Comparison of ENCODE assay signal across 8 cellular contexts in genomic region chr3:98188553-98188952, GRCh38. TPM values are rescaled to one million over a fixed set of nuclear protein-coding genes. Genes with fewer than 3 reads are reported as not detected.
DNase-seq lines count a peak whose midpoint lies in the region; ATAC-seq and TF ChIP-seq lines count a peak whose summit lies in the region.

No MANE protein-coding gene starts in this region.

- H3K27ac Mint-ChIP-seq in endothelial cell (ENCODE audit: unreplicated experiment): peak overlapping the region; percentile 87

- H3K4me1 Mint-ChIP-seq in endothelial cell (ENCODE audit: unreplicated experiment): peaks cover 28% of the 10 kb centered on the region

- H3K27ac ChIP-seq in MM.1S (ENCODE audit: low read length) (no peak overlapping the region), WERI-Rb-1 (no peak overlapping the region)

- H3K4me1 ChIP-seq in MM.1S (ENCODE audit: low read length): no peaks in the 10 kb centered on the region

- no peaks in the 10 kb centered on the region for H3K9me2 ChIP-seq in MM.1S (replicated peaks; ENCODE audit: insufficient read depth, low read length)

- DNase-seq in COLO829 (ENCODE audit: low spot score): peak; percentile 34
- peak; percentile 35 for DNase-seq in MM.1S
- no peak for DNase-seq in endothelial cell (ENCODE audit: low spot score)
- DNase-seq in WERI-Rb-1: no peak
- DNase-seq in HuH-7 (ENCODE audit: low spot score): no peak
- DNase-seq in C1 segment of cervical spinal cord (lab: John Stamatoyannopoulos, UW): no peak

- no peak overlapping the region for H3K4me3 Mint-ChIP-seq in endothelial cell (ENCODE audit: unreplicated experiment)

- no peaks in the 10 kb centered on the region for H3K79me2 ChIP-seq in MM.1S (ENCODE audit: low read length)

- H3K27me3 Mint-ChIP-seq in endothelial cell (ENCODE audit: unreplicated experiment): peaks cover 9% of the 10 kb centered on the region

- no peaks in the 10 kb centered on the region for H3F3A ChIP-seq in MM.1S (ENCODE audit: insufficient read depth, low read length)

- H3K36me3 ChIP-seq in MM.1S (replicated peaks; ENCODE audit: insufficient read depth, low read length) (no peaks in the 10 kb centered on the region), WERI-Rb-1 (no peaks in the 10 kb centered on the region)

- no peak overlapping the region for H3K4me2 ChIP-seq in MM.1S (ENCODE audit: low read depth, low read length)

- H2AFZ ChIP-seq in MM.1S (ENCODE audit: low read length): no peak overlapping the region

- peak; percentile 99 for ATAC-seq in GM21423 (IDR thresholded peaks at IDR 0.05; ENCODE audit: unreplicated experiment)
- ATAC-seq in GM21786 (IDR thresholded peaks at IDR 0.05; ENCODE audit: unreplicated experiment): no peak

- H3K9me3 ChIP-seq in MM.1S (replicated peaks; ENCODE audit: insufficient read depth, low read length) (no peaks in the 10 kb centered on the region), WERI-Rb-1 (ENCODE audit: severe bottlenecking) (no peaks in the 10 kb centered on the region)

- TF ChIP-seq CTCF in MM.1S (IDR thresholded peaks at IDR 0.05; ENCODE audit: low read length) (peak; percentile 36), endothelial cell (IDR thresholded peaks at IDR 0.05; ENCODE audit: unreplicated experiment) (peak; percentile 41), WERI-Rb-1 (IDR thresholded peaks at IDR 0.05; ENCODE audit: low read depth, low read length) (no peak)

- no peaks in the 10 kb centered on the region for H4K20me1 ChIP-seq in MM.1S (ENCODE audit: insufficient read depth, low read length)

- no peak overlapping the region for H3K4me3 ChIP-seq in MM.1S (ENCODE audit: low read length)
- no peak overlapping the region for H3K4me3 ChIP-seq in WERI-Rb-1 (ENCODE audit: low read depth, low read length)

- H3K36me3 Mint-ChIP-seq in endothelial cell (ENCODE audit: low read depth, unreplicated experiment): peaks cover 20% of the 10 kb centered on the region

- peaks cover 13% of the 10 kb centered on the region for H3K9me3 Mint-ChIP-seq in endothelial cell (ENCODE audit: unreplicated experiment)

- H3K27me3 ChIP-seq in MM.1S (replicated peaks; ENCODE audit: insufficient read depth, low read length) (no peaks in the 10 kb centered on the region), WERI-Rb-1 (ENCODE audit: insufficient read depth, low read depth, severe bottlenecking) (no peaks in the 10 kb centered on the region)

- no peak overlapping the region for H3K9ac ChIP-seq in MM.1S (ENCODE audit: low read length)

RNA-seq across cellular contexts. Expression of gene OR5H15, which starts 22.1 kb away (rescaled TPM):
- total RNA-seq in endothelial cell (ENCODE audit: unreplicated experiment): not detected

RNA-seq across cellular contexts. Expression of gene OR5H14, which starts 41.3 kb away (rescaled TPM):
- not detected for total RNA-seq in endothelial cell (ENCODE audit: unreplicated experiment)

RNA-seq across cellular contexts. Expression of gene OR5H1, which starts 58.0 kb away (rescaled TPM):
- not detected for total RNA-seq in endothelial cell (ENCODE audit: unreplicated experiment)

Comparison
In these comparisons a context has a peak if more than half of its experiments do, and no peak if none do; other contexts are left out.
1. DNase-seq: peak in COLO829 (single experiment) and MM.1S (single experiment); none in endothelial cell (single experiment), WERI-Rb-1 (single experiment), HuH-7 (single experiment) and C1 segment of cervical spinal cord (0 of 14).